ENCODE assay signal across 26 cellular contexts in genomic region chr14:83867871-83868270, GRCh38.
DNase-seq lines count a peak whose midpoint lies in the region; ATAC-seq, FAIRE-seq and TF ChIP-seq lines count a peak whose summit lies in the region.
"Had no signal": no experiment of that assay in that cellular context is flagged by ENCODE, and none has a peak within 500 bp of the region (broad histone marks: within the 10 kb centered on the region; RNA-seq: fewer than 3 reads in every experiment).

No MANE protein-coding gene starts in this region.

- no peaks in the 10 kb centered on the region for H4K20me1 ChIP-seq in K562 (replicated peaks; ENCODE audit: control insufficient read depth, insufficient read depth, low read length)

- no peaks in the 10 kb centered on the region for H3K36me3 ChIP-seq in K562 (ENCODE audit: control insufficient read depth, insufficient read depth, low read length)
- H3K36me3 ChIP-seq in spleen, result no peaks in the 10 kb centered on the region
- H3K36me3 ChIP-seq: neutrophil, upper lobe of right lung had no signal

- intact Hi-C loops in K562 (cut with micrococcal nuclease), result no loop called here
- intact Hi-C loops in spleen (cut with DNase I; ENCODE audit: low total_unique reads), result no loop called here

- 0% methylated on average over 1 of the region's 2 CpGs for WGBS in K562 (ENCODE audit: insufficient coverage, low coverage, missing lambda C conversion rate)
- WGBS in spleen, 5 donors, result 40 to 76% (median 55%) methylated on average over 2 of the region's 2 CpGs

- DNase-seq in NCI-H2081 (lab: John Stamatoyannopoulos, UW), result peak; percentile 11 to 47
- DNase-seq in NCI-H2081 treated with DMSO at 0.1 percent for 48 hours (lab: John Stamatoyannopoulos, UW), result no peak
- DNase-seq in NCI-H1436 treated with DMSO at 0.1 percent for 48 hours (lab: John Stamatoyannopoulos, UW), result peak; percentile 59
- no peak for DNase-seq in K562 (ENCODE audit: extremely low read depth in 1 of 4, low spot score in 3 of 4)
- peak; percentile 12 for DNase-seq in smooth muscle cell of the brain vasculature (ENCODE audit: low read depth, low spot score)
- no peak for DNase-seq in spleen
- DNase-seq in MV-4-11 (lab: John Stamatoyannopoulos, UW), result no peak
- no peak for DNase-seq in G401 (ENCODE audit: low spot score)
- DNase-seq: activated CD4-positive, alpha-beta memory T cell treated with anti-CD3 and anti-CD28 coated beads for 36 hours; activated CD8-positive, alpha-beta memory T cell treated with anti-CD3 and anti-CD28 coated beads, Interleukin-2, amount 50 U/mL, for 48 hours; activated naive CD8-positive, alpha-beta T cell treated with anti-CD3 and anti-CD28 coated beads for 36 hours; CD8-positive, alpha-beta memory T cell; cerebellar nuclear complex; glutamatergic neuron; H9; KG1; NCI-H446 treated with DMSO at 0.1 percent for 48 hours; psoas muscle; stimulated activated CD4-positive, alpha-beta T cell treated with anti-CD3 and anti-CD28 coated beads, Interleukin-1b, Interleukin-23, amount 100 ng/mL, for 48 hours; T-cell; upper lobe of right lung had no signal

- H2AFZ ChIP-seq in K562 (ENCODE audit: low read depth, low read length), result no peak overlapping the region

- TF ChIP-seq EP300 in K562 (IDR thresholded peaks at IDR 0.05; ENCODE audit: low read length), result no peak

- no peak for FAIRE-seq in K562 (lab: Jason Lieb, UNC)
- FAIRE-seq: A204.1, astrocyte, GM12878 had no signal

- H3K9me3 ChIP-seq in K562 (replicated peaks; ENCODE audit: control insufficient read depth, insufficient read depth, low read depth, low read length) (no peaks in the 10 kb centered on the region), spleen (peaks cover 0 to 11% (median 3%) of the 10 kb centered on the region in 8 donors)
- H3K9me3 ChIP-seq: neutrophil, psoas muscle, upper lobe of right lung had no signal

- in situ Hi-C loops in K562 (cut with MboI) (no loop called here), G401 (cut with HindIII; ENCODE audit: low sequenced_read_pairs) (no loop called here)

- H3K4me2 ChIP-seq in K562 (ENCODE audit: insufficient read depth, low read length), result no peak overlapping the region

- H3K27me3 ChIP-seq in K562 (ENCODE audit: control insufficient read depth in 2 of 2, insufficient read depth in 2 of 2, low read length in 2 of 2) (no peaks in the 10 kb centered on the region), spleen (replicated peaks in 1 of 7) (no peaks in the 10 kb centered on the region)
- H3K27me3 ChIP-seq: neutrophil, upper lobe of right lung had no signal

- no peak for ATAC-seq in K562
- ATAC-seq: Panc1, psoas muscle, T-cell, upper lobe of right lung had no signal

- no peaks in the 10 kb centered on the region for H3K79me2 ChIP-seq in K562 (ENCODE audit: control insufficient read depth, insufficient read depth, low read length)

- H3K4me1 ChIP-seq in K562 (replicated peaks in 1 of 2; ENCODE audit: control insufficient read depth in 2 of 2, insufficient read depth in 2 of 2, low read length in 2 of 2) (no peaks in the 10 kb centered on the region), spleen (no peaks in the 10 kb centered on the region)
- H3K4me1 ChIP-seq: psoas muscle, upper lobe of right lung had no signal

- H3K9me1 ChIP-seq in K562 (ENCODE audit: control insufficient read depth, insufficient read depth, low read length), result no peaks in the 10 kb centered on the region

- TF ChIP-seq POLR2A in K562 (conservative IDR thresholded peaks at IDR 0.05) (no peak), spleen (IDR thresholded peaks at IDR 0.05) (no peak)

- H3K9ac ChIP-seq in K562 (ENCODE audit: insufficient read depth in 1 of 2, low read depth in 2 of 2, low read length in 2 of 2), result no peak overlapping the region

- TF ChIP-seq RAD21 in K562 (CRISPR knock-in tag; conservative IDR thresholded peaks at IDR 0.05 in 1 of 2, IDR thresholded peaks at IDR 0.05 in 1 of 2), result no peak

- TF ChIP-seq CTCF in K562 (IDR thresholded peaks at IDR 0.05 in 2 of 3, conservative IDR thresholded peaks at IDR 0.05 in 1 of 3; ENCODE audit: insufficient read depth in 2 of 3, low read depth in 1 of 3, low read length in 3 of 3) (no peak), spleen (IDR thresholded peaks at IDR 0.05 in 8 of 11, conservative IDR thresholded peaks at IDR 0.05 in 3 of 11) (no peak)

- CTCF ChIA-PET in K562 (lab: Yijun Ruan, JAX; ENCODE audit: low intra/inter-chr PET ratio), result no interaction called here

- H3K4me3 ChIP-seq in K562, result no peak overlapping the region
- H3K4me3 ChIP-seq in spleen, result no peak overlapping the region
- H3K4me3 ChIP-seq: GM12878, psoas muscle, upper lobe of right lung had no signal

- no peak overlapping the region for H3K27ac ChIP-seq in K562 (ENCODE audit: extremely low read depth, low read depth, low read length)
- H3K27ac ChIP-seq in spleen, result no peak overlapping the region
- H3K27ac ChIP-seq: neutrophil, psoas muscle, upper lobe of right lung had no signal

- POLR2A ChIA-PET in K562 (lab: Yijun Ruan, JAX), result no interaction called here

- no TSS peak for BruUV-seq in K562 (replicated peaks; lab: Mats Ljungman, UMichigan)

TF ChIP-seq in K562, 482 proteins besides CTCF, POLR2A, EP300 and RAD21:
- TF ChIP-seq ZNF140 (CRISPR knock-in tag; IDR thresholded peaks at IDR 0.05), result no peak
- peak; percentile 25; the same call in 1 of the 2 replicates for TF ChIP-seq NFIC (IDR thresholded peaks at IDR 0.05)
- peak; percentile 43; the same call in 1 of the 2 replicates for TF ChIP-seq NFIX (CRISPR knock-in tag; IDR thresholded peaks at IDR 0.05; ENCODE audit: low read depth)
TF ChIP-seq in K562: peak in this region for 2.

Comparison
In these comparisons a context has a peak if more than half of its experiments do, and no peak if none do; other contexts are left out.
1. DNase-seq: peak in NCI-H2081 (2 of 2), NCI-H1436 treated with DMSO at 0.1 percent for 48 hours (single experiment) and smooth muscle cell of the brain vasculature (single experiment); none in NCI-H2081 treated with DMSO at 0.1 percent for 48 hours (single experiment), K562 (0 of 4), spleen (single experiment), MV-4-11 (single experiment) and G401 (single experiment).